ENCODE assay signal across 24 cellular contexts in the genomic region with DNA sequence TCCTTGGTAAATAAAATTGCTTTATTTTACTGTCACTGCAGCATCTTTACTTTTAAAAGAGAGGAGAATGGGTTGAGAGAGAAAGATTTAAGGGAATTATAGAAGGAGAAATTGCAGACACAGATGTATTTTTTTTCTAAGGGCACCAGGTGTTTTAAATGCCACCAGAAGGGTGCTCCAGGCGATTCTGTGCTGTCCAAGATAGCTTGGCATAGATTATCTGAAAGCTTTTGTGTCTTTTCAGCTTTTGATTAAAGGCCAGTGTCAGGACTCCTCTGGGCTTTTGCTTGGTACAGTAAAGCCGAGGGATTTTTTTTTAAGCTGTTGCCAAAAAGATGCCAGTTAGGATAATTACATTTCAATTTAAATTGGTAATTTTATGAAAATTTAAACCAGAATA.
DNase-seq lines count a peak whose midpoint lies in the region; ATAC-seq and TF ChIP-seq lines count a peak whose summit lies in the region.
"Had no signal": no experiment of that assay in that cellular context is flagged by ENCODE, and none has a peak within 500 bp of the region (broad histone marks: within the 10 kb centered on the region; RNA-seq: fewer than 3 reads in every experiment).

No MANE protein-coding gene starts in this region.

- peak overlapping the region in 1 of 2 experiments; percentile 58; a peak in 2 of 4 replicates for H3K27ac ChIP-seq in SK-N-SH (ENCODE audit: low read depth in 2 of 2, low read length in 1 of 2)
- H3K27ac ChIP-seq in endodermal cell (ENCODE audit: low read depth, low read length): peak overlapping the region; percentile 87
- no peak overlapping the region for H3K27ac ChIP-seq in heart right ventricle
- H3K27ac ChIP-seq: BLaER1, body of pancreas, epithelial cell of prostate, ovary, SJSA1, tibial artery had no signal

- H3K4me2 ChIP-seq in SK-N-SH: no peak overlapping the region
- H3K4me2 ChIP-seq: BLaER1 had no signal

- intact Hi-C loops in heart right ventricle (cut with DNase I): no loop called here

- peaks cover 15% of the 10 kb centered on the region for H3K4me1 Mint-ChIP-seq in endodermal cell
- H3K4me1 Mint-ChIP-seq: nephron progenitor cell had no signal

- no peaks in the 10 kb centered on the region for H3K9me2 ChIP-seq in SK-N-SH

- H3K9me3 Mint-ChIP-seq in endodermal cell: no peaks in the 10 kb centered on the region
- H3K9me3 Mint-ChIP-seq: HFFc6, nephron progenitor cell had no signal

- no peaks in the 10 kb centered on the region for H3K9me3 ChIP-seq in SK-N-SH
- H3K9me3 ChIP-seq in endodermal cell (ENCODE audit: control insufficient read depth, low read length): no peaks in the 10 kb centered on the region
- H3K9me3 ChIP-seq in heart right ventricle: no peaks in the 10 kb centered on the region
- H3K9me3 ChIP-seq: adrenal gland, BLaER1, body of pancreas, ovary, SJSA1, stomach, tibial artery had no signal

- peak in 1 of 2 experiments; percentile 69; a peak in 1 of 4 replicates for TF ChIP-seq EP300 in SK-N-SH (IDR thresholded peaks at IDR 0.05; ENCODE audit: borderline replicate concordance in 1 of 2, low read depth in 1 of 2, low read length in 1 of 2)

- H3K79me2 ChIP-seq in SK-N-SH (ENCODE audit: insufficient read depth): no peaks in the 10 kb centered on the region

- H3K4me3 Mint-ChIP-seq in endodermal cell: no peak overlapping the region
- H3K4me3 Mint-ChIP-seq: activated naive CD4-positive, alpha-beta T cell treated with anti-CD3 and anti-CD28 coated beads for 36 hours; nephron progenitor cell had no signal

- H4K20me1 ChIP-seq in SK-N-SH (ENCODE audit: insufficient read depth): no peaks in the 10 kb centered on the region
- H4K20me1 ChIP-seq: BLaER1 had no signal

- no peak for TF ChIP-seq RAD21 in SK-N-SH (IDR thresholded peaks at IDR 0.05; ENCODE audit: low read length)

- H3K36me3 ChIP-seq in SK-N-SH (replicated peaks in 1 of 2; ENCODE audit: control insufficient read depth in 1 of 2, insufficient read depth in 2 of 2, low read length in 1 of 2) (no peaks in the 10 kb centered on the region), endodermal cell (ENCODE audit: control insufficient read depth, insufficient read depth, low read length) (no peaks in the 10 kb centered on the region), heart right ventricle (no peaks in the 10 kb centered on the region)
- H3K36me3 ChIP-seq: adrenal gland, BLaER1, ovary, SJSA1, stomach, tibial artery had no signal

- no peak overlapping the region for H3K4me3 ChIP-seq in SK-N-SH (ENCODE audit: low read depth in 2 of 2, low read length in 1 of 2)
- H3K4me3 ChIP-seq in endodermal cell (ENCODE audit: low read length): no peak overlapping the region
- no peak overlapping the region for H3K4me3 ChIP-seq in heart right ventricle
- H3K4me3 ChIP-seq: BLaER1, body of pancreas, ovary, SJSA1, stomach, tibial artery had no signal

- in situ Hi-C loops in GM13976 (cut with MboI; ENCODE audit: low sequenced_read_pairs, unreplicated experiment): no loop called here

- CTCF ChIA-PET in SK-N-SH (lab: Yijun Ruan, JAX): interaction anchor here (0.5 to 1.4 kb wide), 2 partner anchors 28 to 999 kb away, joined by 3 read pairs; no protein-coding TSS in a partner anchor

- H3K9ac ChIP-seq in SK-N-SH (no peak overlapping the region), endodermal cell (ENCODE audit: extremely low read depth, low read length, poor library complexity, severe bottlenecking) (no peak overlapping the region)
- H3K9ac ChIP-seq: BLaER1 had no signal

- peak; percentile 2 for DNase-seq in SK-N-SH
- peak; percentile 80 for DNase-seq in NCI-H69 (lab: John Stamatoyannopoulos, UW)
- no peak for DNase-seq in endodermal cell
- DNase-seq in HUDEP-2 (lab: John Stamatoyannopoulos, UW; ENCODE audit: unreplicated experiment in 76 of 76): no peak
- no peak for DNase-seq in heart right ventricle
- no peak for DNase-seq in GM13976 (ENCODE audit: low spot score)
- DNase-seq: activated CD4-positive, alpha-beta T cell treated with anti-CD3 and anti-CD28 coated beads, Interleukin-2, amount 50 U/mL, for 4 hours; activated naive CD4-positive, alpha-beta T cell treated with anti-CD3 and anti-CD28 coated beads for 36 hours; adrenal gland; body of pancreas; DND-41; HFFc6; NCI-H1694 treated with DMSO at 0.1 percent for 48 hours; NCI-H510A treated with DMSO at 0.1 percent for 48 hours; nephron progenitor cell; ovary; small intestine; stimulated activated CD8-positive, alpha-beta memory T cell treated with anti-CD3 and anti-CD28 coated beads, Interleukin-4, amount 100 ng/mL, for 48 hours; stomach; tibial artery had no signal

- no peak overlapping the region for H2AFZ ChIP-seq in SK-N-SH (ENCODE audit: low read depth)

- H3K27ac Mint-ChIP-seq in endodermal cell: no peak overlapping the region
- H3K27ac Mint-ChIP-seq: activated naive CD4-positive, alpha-beta T cell treated with anti-CD3 and anti-CD28 coated beads for 36 hours; HFFc6; nephron progenitor cell had no signal

- no peaks in the 10 kb centered on the region for H3F3A ChIP-seq in SK-N-SH (replicated peaks; ENCODE audit: insufficient read depth)

- H3K27me3 ChIP-seq in SK-N-SH (ENCODE audit: insufficient read depth): no peaks in the 10 kb centered on the region
- H3K27me3 ChIP-seq in endodermal cell (ENCODE audit: control insufficient read depth, insufficient read depth, low read length, poor library complexity, severe bottlenecking): no peaks in the 10 kb centered on the region
- H3K27me3 ChIP-seq in heart right ventricle: no peaks in the 10 kb centered on the region
- H3K27me3 ChIP-seq: adrenal gland, BLaER1, body of pancreas, ovary, SJSA1, stomach, tibial artery had no signal

- POLR2A ChIA-PET in SK-N-SH (lab: Yijun Ruan, JAX): no interaction called here

- no peaks in the 10 kb centered on the region for H3K36me3 Mint-ChIP-seq in endodermal cell (ENCODE audit: low read depth)

- TF ChIP-seq CTCF in SK-N-SH (IDR thresholded peaks at IDR 0.05): no peak
- peak; percentile 13 for TF ChIP-seq CTCF in endodermal cell (conservative IDR thresholded peaks at IDR 0.05)
- TF ChIP-seq CTCF in heart right ventricle (IDR thresholded peaks at IDR 0.05): no peak
- no peak for TF ChIP-seq CTCF in GM13976 (IDR thresholded peaks at IDR 0.05; ENCODE audit: borderline replicate concordance, control extremely low read depth, extremely low read depth, insufficient read depth, missing control alignments)

- WGBS in SK-N-SH (ENCODE audit: low lambda C conversion rate): 18% methylated on average over 2 of the region's 2 CpGs
- WGBS in endodermal cell (ENCODE audit: insufficient coverage in 1 of 2, insufficient read length in 1 of 2), 2 experiments: 80 to 92% methylated on average over 1 to 2 of the region's 2 CpGs
- WGBS in heart right ventricle, 2 donors: 72 to 76% methylated on average over 2 of the region's 2 CpGs

- H3K27me3 Mint-ChIP-seq in endodermal cell (ENCODE audit: insufficient read depth): no peaks in the 10 kb centered on the region

- ATAC-seq in SK-N-SH treated with all-trans-retinoic acid at 6 μM for 48 hours (no peak), heart right ventricle (no peak)
- ATAC-seq: body of pancreas had no signal

- peaks cover 0 to 8% of the 10 kb centered on the region in 2 experiments; a peak in 2 of 4 replicates for H3K4me1 ChIP-seq in SK-N-SH (ENCODE audit: control insufficient read depth in 1 of 2, insufficient read depth in 2 of 2, low read depth in 1 of 2, low read length in 1 of 2)
- peaks cover 6% of the 10 kb centered on the region for H3K4me1 ChIP-seq in endodermal cell (ENCODE audit: control insufficient read depth, insufficient read depth, low read length)
- peaks cover 0 to 7% (median 0%) of the 10 kb centered on the region in 9 donors for H3K4me1 ChIP-seq in heart right ventricle
- H3K4me1 ChIP-seq: BLaER1, body of pancreas had no signal

TF ChIP-seq in SK-N-SH, 30 proteins besides CTCF, POLR2A, EP300 and RAD21:
- no peak for TF ChIP-seq POLR2AphosphoS5 (IDR thresholded peaks at IDR 0.05; ENCODE audit: low read depth, low read length)
- TF ChIP-seq GATA2 (CRISPR knock-in tag; IDR thresholded peaks at IDR 0.05): peak; percentile 42; the same call in 1 of the 2 replicates

TF ChIP-seq in SK-N-SH treated with all-trans-retinoic acid at 6 μM for 48 hours, 23 proteins besides CTCF, POLR2A, EP300 and RAD21:
- TF ChIP-seq SNAI2 (CRISPR knock-in tag; IDR thresholded peaks at IDR 0.05) (no peak), ZFP30 (CRISPR knock-in tag; IDR thresholded peaks at IDR 0.05) (no peak), ZC3H10 (CRISPR knock-in tag; IDR thresholded peaks at IDR 0.05) (no peak), GLIS3 (CRISPR knock-in tag; IDR thresholded peaks at IDR 0.05) (no peak), OSR1 (CRISPR knock-in tag; IDR thresholded peaks at IDR 0.05) (no peak)
- TF ChIP-seq, protein P1, sequence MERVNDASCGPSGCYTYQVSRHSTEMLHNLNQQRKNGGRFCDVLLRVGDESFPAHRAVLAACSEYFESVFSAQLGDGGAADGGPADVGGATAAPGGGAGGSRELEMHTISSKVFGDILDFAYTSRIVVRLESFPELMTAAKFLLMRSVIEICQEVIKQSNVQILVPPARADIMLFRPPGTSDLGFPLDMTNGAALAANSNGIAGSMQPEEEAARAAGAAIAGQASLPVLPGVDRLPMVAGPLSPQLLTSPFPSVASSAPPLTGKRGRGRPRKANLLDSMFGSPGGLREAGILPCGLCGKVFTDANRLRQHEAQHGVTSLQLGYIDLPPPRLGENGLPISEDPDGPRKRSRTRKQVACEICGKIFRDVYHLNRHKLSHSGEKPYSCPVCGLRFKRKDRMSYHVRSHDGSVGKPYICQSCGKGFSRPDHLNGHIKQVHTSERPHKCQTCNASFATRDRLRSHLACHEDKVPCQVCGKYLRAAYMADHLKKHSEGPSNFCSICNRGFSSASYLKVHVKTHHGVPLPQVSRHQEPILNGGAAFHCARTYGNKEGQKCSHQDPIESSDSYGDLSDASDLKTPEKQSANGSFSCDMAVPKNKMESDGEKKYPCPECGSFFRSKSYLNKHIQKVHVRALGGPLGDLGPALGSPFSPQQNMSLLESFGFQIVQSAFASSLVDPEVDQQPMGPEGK (CRISPR knock-in tag; IDR thresholded peaks at IDR 0.05; ENCODE audit: borderline replicate concordance): no peak

Comparison
In these comparisons a context has a peak if more than half of its experiments do, and no peak if none do; other contexts are left out.
1. DNase-seq: peak in SK-N-SH (single experiment) and NCI-H69 (single experiment); none in endodermal cell (single experiment), HUDEP-2 (0 of 76), heart right ventricle (0 of 2) and GM13976 (single experiment).